Comparison of ENCODE assay signal across 11 cellular contexts in the genomic region with DNA sequence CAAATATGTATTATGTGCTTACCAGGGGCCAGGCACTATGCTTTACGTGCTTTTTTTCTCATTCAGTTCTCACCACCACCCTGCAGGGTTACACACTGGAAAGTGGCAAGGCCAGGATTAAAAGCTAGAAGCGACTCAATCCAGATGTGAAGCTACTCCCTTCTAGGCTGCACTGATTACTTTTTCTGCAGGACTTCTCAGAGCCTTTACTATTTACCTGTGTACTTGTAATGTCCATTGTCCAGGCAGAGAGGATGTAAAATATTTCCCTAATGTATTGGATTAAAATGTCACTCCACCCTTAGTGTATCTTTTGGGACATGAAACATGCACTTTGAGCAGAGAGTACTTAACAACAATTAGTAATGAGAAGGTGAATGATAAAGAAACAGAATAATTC.
"Had no signal": no experiment of that assay in that cellular context is flagged by ENCODE, and none has a peak within 500 bp of the region (broad histone marks: within the 10 kb centered on the region; RNA-seq: fewer than 3 reads in every experiment).

No MANE protein-coding gene starts in this region.

- H3K4me1 ChIP-seq: HAP-1 had no signal

- H3K4me2 ChIP-seq: GM23338 had no signal

- DNase-seq: GM23248, GOT3, H7, H9, HCEC 1CT, HFFc6 had no signal

- H3K27ac ChIP-seq: GM23248 had no signal

- FAIRE-seq: H1, H54 had no signal

- H3K9ac ChIP-seq: GM23248 had no signal

- H2AFZ ChIP-seq: GM23248, GM23338 had no signal

- H3K9me3 ChIP-seq: HAP-1 had no signal

- ATAC-seq: GM23338, HCT116 had no signal

- H3K36me3 ChIP-seq: HAP-1 had no signal

- H3K4me3 ChIP-seq: GM23248, GM23338, HAP-1 had no signal
